Comparison of ENCODE assay signal across 8 cellular contexts in genomic region chr3:11271986-11272904, GRCh38. TPM values are rescaled to one million over a fixed set of nuclear protein-coding genes. Genes with fewer than 3 reads are reported as not detected.
DNase-seq lines count a peak whose midpoint lies in the region; ATAC-seq and TF ChIP-seq lines count a peak whose summit lies in the region.

Gene ATG7 (plus strand): TSS chr3:11272397. CDS start chr3:11298696, 26,299 bp downstream.

- H3K9ac ChIP-seq in mucosa of rectum (ENCODE audit: low read depth in 1 of 2, low read length in 2 of 2): peak within 1 kb of the TSS; percentile 91 to 94

- TF ChIP-seq CTCF in PC-9 (conservative IDR thresholded peaks at IDR 0.05): no peak
- TF ChIP-seq CTCF in epithelial cell of proximal tubule (conservative IDR thresholded peaks at IDR 0.05; ENCODE audit: low read depth, low read length): no peak

- POLR2A ChIA-PET in PC-9 (lab: Charles Lee; ENCODE audit: unreplicated experiment): interaction anchor here (0.6 to 1.8 kb wide), 5 partner anchors 12 to 36 kb away, joined by 4 to 11 read pairs (median 7); no protein-coding TSS in a partner anchor

- no peaks in the 10 kb centered on the region for H3K9me3 ChIP-seq in PC-9 (ENCODE audit: insufficient read depth, low read depth)
- no peaks in the 10 kb centered on the region for H3K9me3 ChIP-seq in mucosa of rectum (ENCODE audit: control insufficient read depth in 2 of 2, low read length in 2 of 2)

- TSS peak; percentile 69 for BruUV-seq in PC-9 (replicated peaks; lab: Mats Ljungman, UMichigan)

- H4K20me1 ChIP-seq in PC-9 (ENCODE audit: insufficient read depth): no peaks in the 10 kb centered on the region; the same call in 1 of the 2 replicates

- peak; percentile 63 for DNase-seq in DMS153 treated with DMSO at 0.1 percent for 48 hours (lab: John Stamatoyannopoulos, UW; ENCODE audit: unreplicated experiment)
- DNase-seq in Jurkat, Clone E6-1 (ENCODE audit: low read depth, low spot score): peak; percentile 94
- DNase-seq in PC-9: peak; percentile 86 to 95
- peak; percentile 96 for DNase-seq in activated T-cell treated with anti-CD3 and anti-CD28 coated beads, Interleukin-2, amount 50 U/mL, for 1 hour
- peak; percentile 33 for DNase-seq in epithelial cell of proximal tubule (ENCODE audit: low read depth)
- DNase-seq in stimulated activated CD8-positive, alpha-beta memory T cell treated with anti-CD3 and anti-CD28 coated beads, Interleukin-4, amount 100 ng/mL, for 48 hours: peak; percentile 98

- no peaks in the 10 kb centered on the region for H3K9me2 ChIP-seq in PC-9 (ENCODE audit: insufficient read depth)

- peak within 1 kb of the TSS; percentile 58 for H3K27ac ChIP-seq in PC-9
- peak within 1 kb of the TSS; percentile 74 to 88 for H3K27ac ChIP-seq in mucosa of rectum (ENCODE audit: low read depth in 2 of 2, low read length in 2 of 2)

- H3K36me3 ChIP-seq in PC-9 (ENCODE audit: low read depth) (peaks cover 9% of the 10 kb centered on the region; the same call in 1 of the 2 replicates), mucosa of rectum (ENCODE audit: control insufficient read depth in 2 of 2, insufficient read depth in 2 of 2, low read length in 2 of 2) (peaks cover 0 to 3% of the 10 kb centered on the region in 2 donors)

- CTCF ChIA-PET in PC-9 (lab: Charles Lee): interaction anchor here (0.5 to 1.4 kb wide), 3 partner anchors 35 to 63 kb away, joined by 3 to 6 read pairs (median 3); no protein-coding TSS in a partner anchor

- peaks cover 50% of the 10 kb centered on the region for H3K79me2 ChIP-seq in PC-9 (ENCODE audit: low read depth)

- H2AFZ ChIP-seq in PC-9: peak within 1 kb of the TSS; percentile 88

- ATAC-seq in GM21619 (IDR thresholded peaks at IDR 0.05; ENCODE audit: unreplicated experiment): peak; percentile 98

- H3K27me3 ChIP-seq in PC-9 (ENCODE audit: insufficient read depth, low read depth) (no peaks in the 10 kb centered on the region), mucosa of rectum (ENCODE audit: control insufficient read depth in 2 of 2, insufficient read depth in 2 of 2, low read length in 2 of 2) (no peaks in the 10 kb centered on the region)

- peaks cover 16% of the 10 kb centered on the region for H3K4me1 ChIP-seq in PC-9 (replicated peaks; ENCODE audit: insufficient read depth)
- peaks cover 6 to 12% of the 10 kb centered on the region in 2 donors for H3K4me1 ChIP-seq in mucosa of rectum (ENCODE audit: control insufficient read depth in 2 of 2, insufficient read depth in 2 of 2, low read length in 2 of 2)

- H3K4me2 ChIP-seq in PC-9: peak within 1 kb of the TSS; percentile 91

- peaks cover 4% of the 10 kb centered on the region; the same call in 1 of the 2 replicates for H3F3A ChIP-seq in PC-9 (ENCODE audit: insufficient read depth, low read depth)

- intact Hi-C loops in PC-9 (cut with micrococcal nuclease; ENCODE audit: unreplicated experiment): loop anchor here (2.0 kb wide), 1 partner anchor 35 kb away; no protein-coding TSS in a partner anchor

- peak within 1 kb of the TSS; percentile 83 for H3K4me3 ChIP-seq in Jurkat, Clone E6-1 (ENCODE audit: low read length)
- peak within 1 kb of the TSS; percentile 98 for H3K4me3 ChIP-seq in PC-9
- peak within 1 kb of the TSS; percentile 98 for H3K4me3 ChIP-seq in epithelial cell of proximal tubule (ENCODE audit: low read depth, low read length)
- peak within 1 kb of the TSS; percentile 96 to 100 for H3K4me3 ChIP-seq in mucosa of rectum (ENCODE audit: low read length in 2 of 2)

RNA-seq across cellular contexts. Expression of gene ATG7, which starts in this region (rescaled TPM):
- 17.0 TPM for polyA plus RNA-seq in Jurkat, Clone E6-1 (2012; ENCODE audit: insufficient read depth, insufficient read length)
- total RNA-seq in PC-9 (2021): 53.1 and 56.1 TPM in 2 replicates
- total RNA-seq in epithelial cell of proximal tubule: 50.2 and 68.5 TPM in 2 replicates

Comparison
In these comparisons a context has a peak if more than half of its experiments do, and no peak if none do; other contexts are left out.
1. Peak in every context shown above with its lines: DNase-seq, ATAC-seq, H3K4me3 ChIP-seq and H3K27ac ChIP-seq.
2. DNase-seq: peak in every context shown above with its lines; median percentile 98 in stimulated activated CD8-positive, alpha-beta memory T cell treated with anti-CD3 and anti-CD28 coated beads, Interleukin-4, amount 100 ng/mL, for 48 hours; 96 in activated T-cell treated with anti-CD3 and anti-CD28 coated beads, Interleukin-2, amount 50 U/mL, for 1 hour; 94 in Jurkat, Clone E6-1; 90 in PC-9; 63 in DMS153 treated with DMSO at 0.1 percent for 48 hours; 33 in epithelial cell of proximal tubule.